ENCODE assay signal across 24 cellular contexts in the genomic region with DNA sequence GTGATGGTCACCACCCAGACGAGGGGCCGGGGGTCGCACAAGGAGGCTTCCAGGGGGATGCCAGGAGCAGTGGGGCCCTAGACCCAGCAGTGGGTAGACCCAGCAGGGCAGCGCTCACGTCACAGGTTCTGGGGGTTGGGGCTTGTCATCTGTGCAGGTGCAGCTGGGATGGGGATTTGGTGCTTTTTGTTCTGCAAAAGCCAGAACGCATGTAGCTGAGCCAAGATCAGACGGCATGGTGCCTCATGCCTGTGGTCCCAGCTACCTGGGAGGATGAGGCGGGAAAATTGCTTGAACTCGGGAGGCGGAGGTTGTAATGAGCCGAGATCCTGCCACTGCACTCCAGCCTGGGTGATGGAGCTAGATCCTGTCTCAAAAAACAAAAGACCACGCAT.
"Had no signal": no experiment of that assay in that cellular context is flagged by ENCODE, and none has a peak within 500 bp of the region (broad histone marks: within the 10 kb centered on the region; RNA-seq: fewer than 3 reads in every experiment).

No MANE protein-coding gene starts in this region.

- H3K9me3 ChIP-seq: gastroesophageal sphincter, heart left ventricle, neutrophil, pancreas, psoas muscle, right atrium auricular region, transverse colon, uterus had no signal

- H3K36me3 Mint-ChIP-seq: natural killer cell treated with Interleukin-12 subunit alpha and Interleukin-12 subunit beta and Interleukin-15 and Interleukin-18, amount 100 ng/mL, for 72 hours had no signal

- H3K4me3 ChIP-seq: cardiac muscle cell, gastroesophageal sphincter, heart left ventricle, pancreas, psoas muscle, right atrium auricular region, transverse colon, uterus had no signal

- H3K4me3 Mint-ChIP-seq: activated CD4-positive, alpha-beta T cell treated with anti-CD3 and anti-CD28 coated beads, Interleukin-2, amount 10 ng/mL, durations not matched to agents 7 days and 5 days; activated CD8-positive, alpha-beta memory T cell treated with anti-CD3 and anti-CD28 coated beads, Interleukin-2, amount 10 ng/mL, durations not matched to agents 7 days and 5 days; activated CD8-positive, alpha-beta T cell treated with anti-CD3 and anti-CD28 coated beads for 36 hours; activated naive CD4-positive, alpha-beta T cell treated with anti-CD3 and anti-CD28 coated beads, Interleukin-2, amount 10 ng/mL, durations not matched to agents 7 days and 5 days; dendritic cell treated with granulocyte-macrophage colony-stimulating factor and Interleukin-4, amounts not matched to agents 40 ng/mL and 50 ng/mL, for 4 days; natural killer cell treated with Interleukin-12 subunit alpha and Interleukin-12 subunit beta and Interleukin-15 and Interleukin-18, amount 100 ng/mL, for 72 hours; stimulated activated naive CD8-positive, alpha-beta T cell treated with anti-CD3 and anti-CD28 coated beads, Interleukin-15, Interleukin-2, amounts not matched to agents 100 ng/mL and 50 ng/mL, for 24 hours had no signal

- ATAC-seq: activated CD8-positive, alpha-beta memory T cell treated with anti-CD3 and anti-CD28 coated beads, Interleukin-2, amount 10 ng/mL, durations not matched to agents 7 days and 5 days; activated CD8-positive, alpha-beta T cell treated with anti-CD3 and anti-CD28 coated beads for 36 hours; heart left ventricle; left ventricle myocardium superior; natural killer cell treated with Interleukin-12 subunit alpha and Interleukin-12 subunit beta and Interleukin-15 and Interleukin-18, amount 100 ng/mL, for 72 hours; pancreas had no signal

- H3K27ac Mint-ChIP-seq: activated CD4-positive, alpha-beta T cell treated with anti-CD3 and anti-CD28 coated beads, Interleukin-2, amount 10 ng/mL, durations not matched to agents 7 days and 5 days; activated CD8-positive, alpha-beta memory T cell treated with anti-CD3 and anti-CD28 coated beads, Interleukin-2, amount 10 ng/mL, durations not matched to agents 7 days and 5 days; activated CD8-positive, alpha-beta T cell treated with anti-CD3 and anti-CD28 coated beads for 36 hours; activated naive CD4-positive, alpha-beta T cell treated with anti-CD3 and anti-CD28 coated beads, Interleukin-2, amount 10 ng/mL, durations not matched to agents 7 days and 5 days; dendritic cell treated with granulocyte-macrophage colony-stimulating factor and Interleukin-4, amounts not matched to agents 40 ng/mL and 50 ng/mL, for 4 days; natural killer cell treated with Interleukin-12 subunit alpha and Interleukin-12 subunit beta and Interleukin-15 and Interleukin-18, amount 100 ng/mL, for 72 hours; stimulated activated naive CD8-positive, alpha-beta T cell treated with anti-CD3 and anti-CD28 coated beads, Interleukin-15, Interleukin-2, amounts not matched to agents 100 ng/mL and 50 ng/mL, for 24 hours had no signal

- H3K36me3 ChIP-seq: cardiac muscle cell, pancreas, transverse colon, uterus had no signal

- H3K27ac ChIP-seq: cardiac muscle cell, epithelial cell of prostate, gastroesophageal sphincter, neutrophil, pancreas, right atrium auricular region, uterus, VCaP had no signal

- DNase-seq: activated CD4-positive, alpha-beta T cell treated with anti-CD3 and anti-CD28 coated beads, Interleukin-2, amount 10 ng/mL, durations not matched to agents 7 days and 5 days; activated CD4-positive, CD25-positive, alpha-beta regulatory T cell treated with anti-CD3 and anti-CD28 coated beads, Interleukin-2, amount 50 U/mL, for 72 hours; activated CD8-positive, alpha-beta memory T cell treated with anti-CD3 and anti-CD28 coated beads, Interleukin-2, amount 10 ng/mL, durations not matched to agents 7 days and 5 days; activated CD8-positive, alpha-beta T cell treated with anti-CD3 and anti-CD28 coated beads for 36 hours; activated effector memory CD4-positive, alpha-beta T cell treated with anti-CD3 and anti-CD28 coated beads, Interleukin-2, amount 50 U/mL, for 16 hours; activated naive CD4-positive, alpha-beta T cell treated with anti-CD3 and anti-CD28 coated beads, Interleukin-2, amount 10 ng/mL, durations not matched to agents 7 days and 5 days; activated T-cell treated with anti-CD3 and anti-CD28 coated beads for 4 hours; heart left ventricle; left ventricle myocardium superior; mammary epithelial cell; psoas muscle; stimulated activated CD4-positive, alpha-beta T cell treated with anti-CD3 and anti-CD28 coated beads, Interleukin-4, amount 100 ng/mL, for 24 hours; transverse colon; uterus had no signal

- H3K4me1 Mint-ChIP-seq: activated CD8-positive, alpha-beta memory T cell treated with anti-CD3 and anti-CD28 coated beads, Interleukin-2, amount 10 ng/mL, durations not matched to agents 7 days and 5 days had no signal

- H3K9me3 Mint-ChIP-seq: activated CD4-positive, alpha-beta T cell treated with anti-CD3 and anti-CD28 coated beads, Interleukin-2, amount 10 ng/mL, durations not matched to agents 7 days and 5 days; activated CD8-positive, alpha-beta T cell treated with anti-CD3 and anti-CD28 coated beads for 36 hours; activated naive CD4-positive, alpha-beta T cell treated with anti-CD3 and anti-CD28 coated beads, Interleukin-2, amount 10 ng/mL, durations not matched to agents 7 days and 5 days; dendritic cell treated with granulocyte-macrophage colony-stimulating factor and Interleukin-4, amounts not matched to agents 40 ng/mL and 50 ng/mL, for 4 days; natural killer cell treated with Interleukin-12 subunit alpha and Interleukin-12 subunit beta and Interleukin-15 and Interleukin-18, amount 100 ng/mL, for 72 hours; stimulated activated naive CD8-positive, alpha-beta T cell treated with anti-CD3 and anti-CD28 coated beads, Interleukin-15, Interleukin-2, amounts not matched to agents 100 ng/mL and 50 ng/mL, for 24 hours had no signal

- H3K4me1 ChIP-seq: pancreas, right atrium auricular region had no signal

- H3K27me3 ChIP-seq: cardiac muscle cell, gastroesophageal sphincter, heart left ventricle, neutrophil, pancreas, right atrium auricular region, transverse colon, uterus had no signal

- H3K27me3 Mint-ChIP-seq: activated CD4-positive, alpha-beta T cell treated with anti-CD3 and anti-CD28 coated beads, Interleukin-2, amount 10 ng/mL, durations not matched to agents 7 days and 5 days; activated CD8-positive, alpha-beta memory T cell treated with anti-CD3 and anti-CD28 coated beads, Interleukin-2, amount 10 ng/mL, durations not matched to agents 7 days and 5 days; activated CD8-positive, alpha-beta T cell treated with anti-CD3 and anti-CD28 coated beads for 36 hours; activated naive CD4-positive, alpha-beta T cell treated with anti-CD3 and anti-CD28 coated beads, Interleukin-2, amount 10 ng/mL, durations not matched to agents 7 days and 5 days; dendritic cell treated with granulocyte-macrophage colony-stimulating factor and Interleukin-4, amounts not matched to agents 40 ng/mL and 50 ng/mL, for 4 days; natural killer cell treated with Interleukin-12 subunit alpha and Interleukin-12 subunit beta and Interleukin-15 and Interleukin-18, amount 100 ng/mL, for 72 hours; stimulated activated naive CD8-positive, alpha-beta T cell treated with anti-CD3 and anti-CD28 coated beads, Interleukin-15, Interleukin-2, amounts not matched to agents 100 ng/mL and 50 ng/mL, for 24 hours had no signal
